23 cellular contexts compared by ENCODE assay signal in genomic region chr1:175648927-175649326, GRCh38.
"Had no signal": no experiment of that assay in that cellular context is flagged by ENCODE, and none has a peak within 500 bp of the region (broad histone marks: within the 10 kb centered on the region; RNA-seq: fewer than 3 reads in every experiment).

No MANE protein-coding gene starts in this region.

- H3K36me3 ChIP-seq: colonic mucosa, esophagus squamous epithelium, gastrocnemius medialis, heart right ventricle, left lung, lower lobe of right lung had no signal

- H3K27ac Mint-ChIP-seq: dendritic cell treated with granulocyte-macrophage colony-stimulating factor and Interleukin-4, amounts not matched to agents 40 ng/mL and 50 ng/mL, for 4 days; effector memory CD8-positive, alpha-beta T cell; endodermal cell had no signal

- H3K27ac ChIP-seq: colonic mucosa, epithelial cell of prostate, esophagus squamous epithelium, gastrocnemius medialis, heart right ventricle, left lung, lower lobe of right lung had no signal

- H3K4me1 ChIP-seq: colonic mucosa, esophagus squamous epithelium, gastrocnemius medialis, heart right ventricle, left lung, lower lobe of right lung had no signal

- H3K4me3 ChIP-seq: colonic mucosa, esophagus squamous epithelium, gastrocnemius medialis, heart right ventricle, left lung, lower lobe of right lung had no signal

- H3K4me3 Mint-ChIP-seq: dendritic cell treated with granulocyte-macrophage colony-stimulating factor and Interleukin-4, amounts not matched to agents 40 ng/mL and 50 ng/mL, for 4 days; effector memory CD8-positive, alpha-beta T cell; endodermal cell had no signal

- H3K9me3 ChIP-seq: colonic mucosa, esophagus squamous epithelium, gastrocnemius medialis, heart right ventricle, left lung, lower lobe of right lung had no signal

- ATAC-seq: effector memory CD8-positive, alpha-beta T cell; esophagus mucosa; gastrocnemius medialis; heart right ventricle; left cardiac atrium; left lung; left ventricle myocardium superior; lower lobe of right lung had no signal

- H3K27me3 ChIP-seq: colonic mucosa, esophagus squamous epithelium, left lung had no signal

- H3K9me3 Mint-ChIP-seq: dendritic cell treated with granulocyte-macrophage colony-stimulating factor and Interleukin-4, amounts not matched to agents 40 ng/mL and 50 ng/mL, for 4 days; effector memory CD8-positive, alpha-beta T cell; endodermal cell had no signal

- H3K27me3 Mint-ChIP-seq: dendritic cell treated with granulocyte-macrophage colony-stimulating factor and Interleukin-4, amounts not matched to agents 40 ng/mL and 50 ng/mL, for 4 days; effector memory CD8-positive, alpha-beta T cell had no signal

- DNase-seq: colonic mucosa; cortex of kidney; effector CD8-positive, alpha-beta T cell; effector memory CD8-positive, alpha-beta T cell; erythroblast; esophagus squamous epithelium; foreskin fibroblast; foreskin melanocyte; gastrocnemius medialis; glutamatergic neuron; head of caudate nucleus; heart right ventricle; hippocampal formation; left cardiac atrium; left lung; left ventricle myocardium superior; lower lobe of right lung; mesenchymal stem cell; midbrain had no signal
